In the genomic region with DNA sequence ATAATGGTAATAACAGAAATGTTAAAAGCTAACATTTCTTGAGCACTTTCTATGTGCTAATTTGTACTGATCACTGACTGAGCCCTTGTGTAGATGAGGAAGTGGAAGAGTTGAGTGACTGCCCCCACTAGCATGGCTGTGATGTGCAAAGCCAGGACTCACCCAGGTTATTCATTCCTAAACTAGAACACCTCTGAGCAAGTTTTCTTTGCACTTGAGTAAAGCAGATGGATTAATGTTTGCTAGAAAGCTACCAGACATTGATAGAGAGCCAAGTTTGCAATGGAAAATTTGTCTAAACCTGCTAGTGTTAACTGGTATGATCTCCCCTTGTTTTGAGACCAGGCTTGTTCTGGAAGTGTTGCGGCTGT, we compare ENCODE assay signal across 9 cellular contexts.
DNase-seq lines count a peak whose midpoint lies in the region; ATAC-seq and TF ChIP-seq lines count a peak whose summit lies in the region.
"Had no signal": no experiment of that assay in that cellular context is flagged by ENCODE, and none has a peak within 500 bp of the region (broad histone marks: within the 10 kb centered on the region; RNA-seq: fewer than 3 reads in every experiment).

No MANE protein-coding gene starts in this region.

- ATAC-seq in GM18511 (IDR thresholded peaks at IDR 0.05; ENCODE audit: unreplicated experiment) (peak; percentile 90), GM21786 (IDR thresholded peaks at IDR 0.05; ENCODE audit: unreplicated experiment) (peak; percentile 75)
- no peak for ATAC-seq in CD4-positive, alpha-beta T cell (ENCODE audit: poor library complexity)
- ATAC-seq: K562 had no signal

- H3K4me3 Mint-ChIP-seq in CD4-positive, alpha-beta T cell, result no peak overlapping the region

- intact Hi-C loops in CD4-positive, alpha-beta T cell (cut with DNase I, micrococcal nuclease), result no loop called here

- no peaks in the 10 kb centered on the region for H3K36me3 Mint-ChIP-seq in CD4-positive, alpha-beta T cell (ENCODE audit: low read depth)

- H3K4me1 Mint-ChIP-seq in CD4-positive, alpha-beta T cell (ENCODE audit: low read depth), result peaks cover 15% of the 10 kb centered on the region

- CTCF ChIA-PET in CD4-positive, alpha-beta T cell (lab: Charles Lee), result no interaction called here

- no peaks in the 10 kb centered on the region for H3K27me3 ChIP-seq in CD4-positive, alpha-beta T cell (ENCODE audit: control insufficient read depth, insufficient read depth, low read length)

- no peak for TF ChIP-seq CTCF in CD4-positive, alpha-beta T cell (IDR thresholded peaks at IDR 0.05)

- DNase-seq in Kasumi-1 (lab: John Stamatoyannopoulos, UW) (peak; percentile 19 to 22), kidney glomerular epithelial cell (lab: John Stamatoyannopoulos, UW) (peak; percentile 8), superior temporal gyrus (ENCODE audit: extremely low spot score) (no peak), NCI-H1092 treated with DMSO at 0.1 percent for 48 hours (lab: John Stamatoyannopoulos, UW) (no peak), Ammon's horn (ENCODE audit: low spot score) (no peak)
- no peak for DNase-seq in CD4-positive, alpha-beta T cell

- peaks cover 3% of the 10 kb centered on the region for H3K9me3 Mint-ChIP-seq in CD4-positive, alpha-beta T cell

- H3K27me3 Mint-ChIP-seq in CD4-positive, alpha-beta T cell, result no peaks in the 10 kb centered on the region

- POLR2A ChIA-PET in CD4-positive, alpha-beta T cell (lab: Charles Lee), result no interaction called here

- no peak overlapping the region for H3K27ac ChIP-seq in CD4-positive, alpha-beta T cell (ENCODE audit: low read depth, low read length)

- H3K9me3 ChIP-seq in CD4-positive, alpha-beta T cell (ENCODE audit: control insufficient read depth, low read length), result no peaks in the 10 kb centered on the region

- H3K27ac Mint-ChIP-seq in CD4-positive, alpha-beta T cell, result no peak overlapping the region

Comparison
In these comparisons a context has a peak if more than half of its experiments do, and no peak if none do; other contexts are left out.
1. DNase-seq: peak in Kasumi-1 (2 of 2) and kidney glomerular epithelial cell (single experiment); none in superior temporal gyrus (single experiment), NCI-H1092 treated with DMSO at 0.1 percent for 48 hours (single experiment), Ammon's horn (single experiment) and CD4-positive, alpha-beta T cell (0 of 10).